Comparison of ENCODE assay signal across 1 cellular context in the genomic region with DNA sequence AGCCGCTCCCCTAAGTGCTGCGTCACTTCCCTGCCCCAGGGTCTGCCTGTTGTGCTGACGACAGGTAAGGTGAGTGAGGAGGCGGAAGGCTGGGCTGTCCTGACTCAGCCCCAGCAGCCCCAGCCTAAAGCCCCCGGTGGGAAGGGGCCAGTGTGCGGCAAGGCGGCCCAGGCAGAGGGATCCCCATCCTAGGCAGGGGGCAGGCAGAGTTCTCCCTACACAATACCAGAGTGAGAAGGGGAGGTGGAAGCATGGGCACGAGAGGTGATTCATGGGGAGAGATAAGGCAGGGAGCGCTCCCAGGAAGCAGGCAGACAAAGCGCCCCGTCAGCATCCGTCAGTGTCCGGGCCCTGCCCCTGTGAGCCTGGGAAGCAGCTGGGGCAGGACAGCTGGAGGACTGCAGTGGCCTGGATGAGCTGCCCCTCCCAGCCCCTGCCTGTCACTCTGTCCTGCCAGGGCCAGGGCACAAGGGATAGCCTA.
TF ChIP-seq lines count a peak whose summit lies in the region.

No MANE protein-coding gene starts in this region.

TF ChIP-seq in SK-N-SH, 30 proteins besides CTCF, POLR2A, EP300 and RAD21 (continued from another document):
- TF ChIP-seq YY1 (IDR thresholded peaks at IDR 0.05; ENCODE audit: low read depth): no peak
- no peak for TF ChIP-seq ZBTB33 (IDR thresholded peaks at IDR 0.05; ENCODE audit: borderline replicate concordance, low read depth)
- TF ChIP-seq TEAD4 (IDR thresholded peaks at IDR 0.05; ENCODE audit: borderline replicate concordance, insufficient read depth): no peak
